In genomic region chr6:163241668-163242067, GRCh38 we compare ENCODE assay signal across 24 cellular contexts.
DNase-seq lines count a peak whose midpoint lies in the region; FAIRE-seq and TF ChIP-seq lines count a peak whose summit lies in the region.
"Had no signal": no experiment of that assay in that cellular context is flagged by ENCODE, and none has a peak within 500 bp of the region (broad histone marks: within the 10 kb centered on the region; RNA-seq: fewer than 3 reads in every experiment).

No MANE protein-coding gene starts in this region.

- H3K79me2 ChIP-seq in H1 (ENCODE audit: control insufficient read depth in 1 of 2, insufficient read depth in 2 of 2, low read length in 2 of 2): no peaks in the 10 kb centered on the region

- peaks cover 3% of the 10 kb centered on the region; the same call in 1 of the 2 replicates for H3K23me2 ChIP-seq in H1 (ENCODE audit: low read depth, low read length)

- no peaks in the 10 kb centered on the region for H4K20me1 ChIP-seq in H1 (replicated peaks in 1 of 2; ENCODE audit: control insufficient read depth in 1 of 2, insufficient read depth in 2 of 2, low read length in 2 of 2)

- no peak overlapping the region for H3K9ac ChIP-seq in H1 (replicated peaks in 1 of 4; ENCODE audit: extremely low read depth in 1 of 4, low read depth in 3 of 4, low read length in 3 of 4)
- H3K9ac ChIP-seq: GM23248 had no signal

- no peak overlapping the region for H2BK20ac ChIP-seq in H1 (ENCODE audit: low read length)

- H3K27me3 ChIP-seq in H1 (replicated peaks in 1 of 4; ENCODE audit: control insufficient read depth in 3 of 4, extremely low read depth in 1 of 4, insufficient read depth in 3 of 4, low read length in 3 of 4): no peaks in the 10 kb centered on the region
- H3K27me3 ChIP-seq: BE2C had no signal

- no peak overlapping the region for H3K4me2 ChIP-seq in H1 (ENCODE audit: insufficient read depth in 1 of 2, low read depth in 2 of 2, low read length in 2 of 2)

- peaks cover 0 to 7% (median 3%) of the 10 kb centered on the region in 4 experiments; a peak in 6 of 7 replicates for H3K4me1 ChIP-seq in H1 (replicated peaks in 1 of 4; ENCODE audit: control insufficient read depth in 3 of 4, insufficient read depth in 4 of 4, low read length in 3 of 4)
- H3K4me1 ChIP-seq: BE2C had no signal

- no peaks in the 10 kb centered on the region for H3K9me3 ChIP-seq in H1 (ENCODE audit: insufficient read depth in 2 of 2, low read depth in 1 of 2, low read length in 1 of 2)
- H3K9me3 ChIP-seq: BE2C had no signal

- H2AK5ac ChIP-seq in H1 (ENCODE audit: low read depth, low read length): no peak overlapping the region

- no peak overlapping the region for H3K56ac ChIP-seq in H1 (replicated peaks; ENCODE audit: insufficient read length, low read depth, low read length)

- no peak overlapping the region for H2BK5ac ChIP-seq in H1 (ENCODE audit: low read depth, low read length)

- no peaks in the 10 kb centered on the region for H3K36me3 ChIP-seq in H1 (ENCODE audit: control insufficient read depth in 2 of 4, insufficient read depth in 4 of 4, low read length in 3 of 4)
- H3K36me3 ChIP-seq: BE2C had no signal

- no peak overlapping the region; the same call in 1 of the 2 replicates for H3K27ac ChIP-seq in H1 (ENCODE audit: low read depth, low read length)
- H3K27ac ChIP-seq in substantia nigra (ENCODE audit: low read depth, low read length, poor library complexity, severe bottlenecking): peak overlapping the region; percentile 94
- H3K27ac ChIP-seq: GM23248 had no signal

- POLR2A ChIA-PET in H1 (lab: Charles Lee; ENCODE audit: partially characterized antibody): no interaction called here

- H3K18ac ChIP-seq in H1 (ENCODE audit: extremely low read depth, low read length): no peak overlapping the region

- no peaks in the 10 kb centered on the region for H3K9me3 Mint-ChIP-seq in activated T-helper 2 cell treated with anti-CD3 and anti-CD28 coated beads, Interferon-gamma antibody, Interleukin-2, Interleukin-4, amounts not matched to agents 10 μg/mL and 5 μg/mL and 100 μg/mL, durations not matched to agents 14 hours and 24 hours and 36 hours

- intact Hi-C loops in activated T-helper 2 cell treated with anti-CD3 and anti-CD28 coated beads, Interferon-gamma antibody, Interleukin-2, Interleukin-4, amounts not matched to agents 10 μg/mL and 5 μg/mL and 100 μg/mL, durations not matched to agents 14 hours and 24 hours and 36 hours (cut with micrococcal nuclease): no loop called here

- H3K27ac Mint-ChIP-seq in activated T-helper 2 cell treated with anti-CD3 and anti-CD28 coated beads, Interferon-gamma antibody, Interleukin-2, Interleukin-4, amounts not matched to agents 10 μg/mL and 5 μg/mL and 100 μg/mL, durations not matched to agents 14 hours and 24 hours and 36 hours: no peak overlapping the region
- H3K27ac Mint-ChIP-seq: CD4-positive, CD25-positive, alpha-beta regulatory T cell; CD8-positive, alpha-beta memory T cell had no signal

- DNase-seq in astrocyte of the hippocampus (ENCODE audit: low read depth, low spot score): peak; percentile 69
- DNase-seq in H1 (ENCODE audit: low read depth in 1 of 2, low spot score in 2 of 2): peak in 1 of 2 experiments; percentile 23
- DNase-seq in substantia nigra (lab: John Stamatoyannopoulos, UW): no peak
- DNase-seq in GF-D8 (lab: John Stamatoyannopoulos, UW): no peak
- DNase-seq in NCI-H187 (lab: John Stamatoyannopoulos, UW): no peak
- DNase-seq in activated T-helper 2 cell treated with anti-CD3 and anti-CD28 coated beads, Interferon-gamma antibody, Interleukin-2, Interleukin-4, amounts not matched to agents 10 μg/mL and 5 μg/mL and 100 μg/mL, durations not matched to agents 14 hours and 24 hours and 36 hours (ENCODE audit: low spot score): no peak
- DNase-seq in NCI-H226: no peak
- DNase-seq: ACHN; BE2C; C1 segment of cervical spinal cord; CD4-positive, CD25-positive, alpha-beta regulatory T cell; CD8-positive, alpha-beta memory T cell; COR-L47; DMS 273 treated with DMSO at 0.1 percent for 48 hours; DMS53; DND-41; EL; GM23248; H7 had no signal

- CTCF ChIA-PET in H1 (lab: Charles Lee; ENCODE audit: partially characterized antibody): interaction anchor here (0.7 kb wide), 2 partner anchors 25 to 764 kb away, joined by 3 read pairs; no protein-coding TSS in a partner anchor

- no peak overlapping the region for H4K8ac ChIP-seq in H1 (ENCODE audit: extremely low read depth, insufficient read depth, low read length)

- no peaks in the 10 kb centered on the region for H3K36me3 Mint-ChIP-seq in activated T-helper 2 cell treated with anti-CD3 and anti-CD28 coated beads, Interferon-gamma antibody, Interleukin-2, Interleukin-4, amounts not matched to agents 10 μg/mL and 5 μg/mL and 100 μg/mL, durations not matched to agents 14 hours and 24 hours and 36 hours (ENCODE audit: low read depth)
- H3K36me3 Mint-ChIP-seq: CD4-positive, CD25-positive, alpha-beta regulatory T cell; CD8-positive, alpha-beta memory T cell had no signal

- no peak for TF ChIP-seq EP300 in H1 (IDR thresholded peaks at IDR 0.05; ENCODE audit: borderline replicate concordance in 1 of 2, low read depth in 2 of 2, low read length in 2 of 2)

- no peak for FAIRE-seq in H1 (lab: Jason Lieb, UNC)
- FAIRE-seq: A204.1, GM12891, GM18507, HepG2 had no signal

- TF ChIP-seq POLR2A in H1 (IDR thresholded peaks at IDR 0.05; ENCODE audit: control extremely low read depth in 1 of 2, low read depth in 2 of 2, low read length in 2 of 2): no peak

- H3K4me3 ChIP-seq in H1 (ENCODE audit: extremely low read depth in 1 of 4, insufficient read depth in 2 of 4, low read depth in 3 of 4, low read length in 4 of 4): no peak overlapping the region
- H3K4me3 ChIP-seq: GM23248 had no signal

- H4K91ac ChIP-seq in H1 (replicated peaks; ENCODE audit: insufficient read length, low read length): no peak overlapping the region

- no peak for TF ChIP-seq RAD21 in H1 (IDR thresholded peaks at IDR 0.05 in 1 of 2, conservative IDR thresholded peaks at IDR 0.05 in 1 of 2; ENCODE audit: low read depth in 2 of 2, low read length in 2 of 2)

- H3K79me1 ChIP-seq in H1 (ENCODE audit: low read depth, low read length): no peaks in the 10 kb centered on the region

- H3K4me1 Mint-ChIP-seq in activated T-helper 2 cell treated with anti-CD3 and anti-CD28 coated beads, Interferon-gamma antibody, Interleukin-2, Interleukin-4, amounts not matched to agents 10 μg/mL and 5 μg/mL and 100 μg/mL, durations not matched to agents 14 hours and 24 hours and 36 hours (ENCODE audit: low read depth): no peaks in the 10 kb centered on the region
- H3K4me1 Mint-ChIP-seq: CD4-positive, CD25-positive, alpha-beta regulatory T cell; CD8-positive, alpha-beta memory T cell; IgD-negative memory B cell had no signal

- WGBS in H1 (ENCODE audit: extremely low coverage in 1 of 2, insufficient coverage in 1 of 2, insufficient read length in 1 of 2, insufficient replicate concordance in 2 of 2, low coverage in 1 of 2, low lambda C conversion rate in 2 of 2, missing lambda C conversion rate in 1 of 2), 2 experiments: 67% methylated on average over 4 of the region's 4 CpGs; no CpG with 5 or more reads in 1 of the 2 experiments

- H3K14ac ChIP-seq in H1 (ENCODE audit: insufficient read length): no peak overlapping the region

- H2AFZ ChIP-seq in H1 (ENCODE audit: low read length): 0 out of 2 replicates have a peak overlapping the region, but pooled peaks have one; percentile 55
- H2AFZ ChIP-seq: GM23248 had no signal

- H2BK15ac ChIP-seq in H1 (ENCODE audit: low read length): peak overlapping the region; percentile 40; the same call in 1 of the 2 replicates

- H3K4ac ChIP-seq in H1 (replicated peaks; ENCODE audit: insufficient read length, low read depth, low read length): no peak overlapping the region

- no peaks in the 10 kb centered on the region for H3K27me3 Mint-ChIP-seq in activated T-helper 2 cell treated with anti-CD3 and anti-CD28 coated beads, Interferon-gamma antibody, Interleukin-2, Interleukin-4, amounts not matched to agents 10 μg/mL and 5 μg/mL and 100 μg/mL, durations not matched to agents 14 hours and 24 hours and 36 hours (ENCODE audit: low read depth)

- no peak overlapping the region for H4K5ac ChIP-seq in H1 (ENCODE audit: insufficient read length, low read depth, low read length)

- no peak for TF ChIP-seq CTCF in H1 (IDR thresholded peaks at IDR 0.05; ENCODE audit: control extremely low read depth in 1 of 3, insufficient read depth in 1 of 3, low read depth in 1 of 3, low read length in 3 of 3)

- H2BK12ac ChIP-seq in H1 (ENCODE audit: low read depth, low read length): no peak overlapping the region

- H3K4me3 Mint-ChIP-seq in activated T-helper 2 cell treated with anti-CD3 and anti-CD28 coated beads, Interferon-gamma antibody, Interleukin-2, Interleukin-4, amounts not matched to agents 10 μg/mL and 5 μg/mL and 100 μg/mL, durations not matched to agents 14 hours and 24 hours and 36 hours (ENCODE audit: low read depth): no peak overlapping the region
- H3K4me3 Mint-ChIP-seq: CD4-positive, CD25-positive, alpha-beta regulatory T cell; CD8-positive, alpha-beta memory T cell; IgD-negative memory B cell had no signal

- H3K23ac ChIP-seq in H1 (ENCODE audit: insufficient read length): no peak overlapping the region

- H2BK120ac ChIP-seq in H1 (replicated peaks; ENCODE audit: low read depth, low read length): no peak overlapping the region

TF ChIP-seq in H1, 55 proteins besides CTCF, POLR2A, EP300 and RAD21:
- no peak for TF ChIP-seq SUZ12 (IDR thresholded peaks at IDR 0.05; ENCODE audit: low read length)
- peak; percentile 61; the same call in 1 of the 2 replicates for TF ChIP-seq TEAD4 (IDR thresholded peaks at IDR 0.05; ENCODE audit: low read depth, low read length)
